ENCODE assay signal across 23 cellular contexts in genomic region chr2:210591663-210592062, GRCh38. TPM values are rescaled to one million over a fixed set of nuclear protein-coding genes. Genes with fewer than 3 reads are reported as not detected.
A peak's percentile ranks its signal among the peaks of the same experiment; 100 is the strongest.
DNase-seq lines count a peak whose midpoint lies in the region; ATAC-seq, FAIRE-seq and TF ChIP-seq lines count a peak whose summit lies in the region.
"Had no signal": no experiment of that assay in that cellular context is flagged by ENCODE, and none has a peak within 500 bp of the region (broad histone marks: within the 10 kb centered on the region; RNA-seq: fewer than 3 reads in every experiment).

No MANE protein-coding gene starts in this region.

- in situ Hi-C loops in gastrocnemius medialis (cut with MboI; ENCODE audit: low sequenced_read_pairs in 4 of 4) = no loop called here

- H3K4me2 ChIP-seq in osteoblast (ENCODE audit: insufficient read depth, low read length) = no peak overlapping the region
- H3K4me2 ChIP-seq: BLaER1 had no signal

- TF ChIP-seq POLR2A in gastrocnemius medialis (IDR thresholded peaks at IDR 0.05) = no peak
- TF ChIP-seq POLR2A in ovary (IDR thresholded peaks at IDR 0.05) = no peak

- H3K9me3 ChIP-seq in gastrocnemius medialis = no peaks in the 10 kb centered on the region
- no peaks in the 10 kb centered on the region for H3K9me3 ChIP-seq in ovary
- H3K9me3 ChIP-seq in osteoblast (ENCODE audit: low read depth, low read length) = no peaks in the 10 kb centered on the region
- H3K9me3 ChIP-seq: BLaER1, Caco-2 had no signal

- no peak overlapping the region for H2AFZ ChIP-seq in osteoblast (ENCODE audit: low read length)
- H2AFZ ChIP-seq: GM23248 had no signal

- 79 to 87% (median 84%) methylated on average over 2 of the region's 2 CpGs for WGBS in ovary, 3 donors

- H3K27me3 ChIP-seq in gastrocnemius medialis = no peaks in the 10 kb centered on the region
- no peaks in the 10 kb centered on the region for H3K27me3 ChIP-seq in ovary
- H3K27me3 ChIP-seq in osteoblast (ENCODE audit: insufficient read depth, low read length) = no peaks in the 10 kb centered on the region
- H3K27me3 ChIP-seq: BLaER1 had no signal

- FAIRE-seq in D721Med (lab: Jason Lieb, UNC) = peak; percentile 46
- FAIRE-seq: GM12878, GM19239, H1 had no signal

- no peak for ATAC-seq in gastrocnemius medialis
- ATAC-seq: CD8-positive, alpha-beta T cell; GM12878 had no signal

- TF ChIP-seq CTCF in D721Med (IDR thresholded peaks at IDR 0.05; ENCODE audit: insufficient read depth, missing control alignments) (no peak), gastrocnemius medialis (IDR thresholded peaks at IDR 0.05 in 4 of 5, conservative IDR thresholded peaks at IDR 0.05 in 1 of 5) (no peak), ovary (IDR thresholded peaks at IDR 0.05) (no peak), osteoblast (IDR thresholded peaks at IDR 0.05; ENCODE audit: extremely low read depth, low read depth, low read length) (no peak)

- intact Hi-C loops in gastrocnemius medialis (cut with DNase I; ENCODE audit: low total_unique reads) = no loop called here
- intact Hi-C loops in ovary (cut with DNase I) = no loop called here

- H3K4me3 ChIP-seq in gastrocnemius medialis (no peak overlapping the region), ovary (no peak overlapping the region), osteoblast (ENCODE audit: insufficient read depth, low read length) (no peak overlapping the region)
- H3K4me3 ChIP-seq: BLaER1, GM12878, GM23248 had no signal

- no peak overlapping the region for H3K27ac ChIP-seq in gastrocnemius medialis
- no peak overlapping the region for H3K27ac ChIP-seq in ovary
- H3K27ac ChIP-seq in osteoblast (ENCODE audit: low read depth, low read length) = no peak overlapping the region
- H3K27ac ChIP-seq: BLaER1, C4-2B, GM23248 had no signal

- H4K20me1 ChIP-seq in osteoblast (ENCODE audit: insufficient read depth, low read length) = no peaks in the 10 kb centered on the region
- H4K20me1 ChIP-seq: BLaER1 had no signal

- no peaks in the 10 kb centered on the region for H3K79me2 ChIP-seq in osteoblast (ENCODE audit: insufficient read depth, low read length)

- H3K36me3 ChIP-seq in gastrocnemius medialis = no peaks in the 10 kb centered on the region
- H3K36me3 ChIP-seq in ovary = no peaks in the 10 kb centered on the region
- no peaks in the 10 kb centered on the region for H3K36me3 ChIP-seq in osteoblast (ENCODE audit: insufficient read depth, low read length)
- H3K36me3 ChIP-seq: BLaER1 had no signal

- DNase-seq in Ammon's horn (ENCODE audit: low spot score) = peak; percentile 35
- DNase-seq in D721Med (ENCODE audit: insufficient read length, low spot score) = no peak
- DNase-seq in globus pallidus (ENCODE audit: low spot score) = peak; percentile 63
- peak; percentile 74 for DNase-seq in pons (ENCODE audit: low spot score)
- DNase-seq in gastrocnemius medialis = no peak
- no peak for DNase-seq in ovary
- DNase-seq in osteoblast (ENCODE audit: insufficient read length, low spot score, missing footprints) = no peak
- no peak for DNase-seq in T-helper 9 cell
- DNase-seq: Caco-2; CD4-positive, CD25-positive, alpha-beta regulatory T cell; CD8-positive, alpha-beta T cell; DMS 273 treated with DMSO at 0.1 percent for 48 hours; DMS79; EL; GDM1; GM23248; H7; HCEC 1CT had no signal

- TF ChIP-seq EP300 in ovary (IDR thresholded peaks at IDR 0.05) = no peak

- H3K4me1 ChIP-seq in gastrocnemius medialis (no peaks in the 10 kb centered on the region), ovary (ENCODE audit: insufficient read depth) (no peaks in the 10 kb centered on the region), osteoblast (ENCODE audit: insufficient read depth, low read length) (no peaks in the 10 kb centered on the region)
- H3K4me1 ChIP-seq: BLaER1, Caco-2 had no signal

RNA-seq across cellular contexts. Expression of gene CPS1, which starts 35.3 kb away (rescaled TPM):
- total RNA-seq in gastrocnemius medialis (1 to 10 TPM; 1.2 to 4.5 (median 2.6) TPM), ovary (10 to 100 TPM in 1 of 7 donors, 1 to 10 TPM in 6; 2.6 to 14.1 (median 8.7) TPM), osteoblast (21.7 and 24.2 TPM in 2 replicates)
- 1 to 10 TPM; 1.9 to 6.2 TPM for polyA plus RNA-seq in ovary
- polyA plus RNA-seq: CD4-positive, CD25-positive, alpha-beta regulatory T cell had no signal

Comparison
In these comparisons a context has a peak if more than half of its experiments do, and no peak if none do; other contexts are left out.
1. DNase-seq: peak in Ammon's horn (single experiment), globus pallidus (single experiment) and pons (single experiment); none in D721Med (single experiment), gastrocnemius medialis (0 of 2), ovary (0 of 5), osteoblast (single experiment) and T-helper 9 cell (single experiment).